ENCODE assay signal across 8 cellular contexts in the genomic region with DNA sequence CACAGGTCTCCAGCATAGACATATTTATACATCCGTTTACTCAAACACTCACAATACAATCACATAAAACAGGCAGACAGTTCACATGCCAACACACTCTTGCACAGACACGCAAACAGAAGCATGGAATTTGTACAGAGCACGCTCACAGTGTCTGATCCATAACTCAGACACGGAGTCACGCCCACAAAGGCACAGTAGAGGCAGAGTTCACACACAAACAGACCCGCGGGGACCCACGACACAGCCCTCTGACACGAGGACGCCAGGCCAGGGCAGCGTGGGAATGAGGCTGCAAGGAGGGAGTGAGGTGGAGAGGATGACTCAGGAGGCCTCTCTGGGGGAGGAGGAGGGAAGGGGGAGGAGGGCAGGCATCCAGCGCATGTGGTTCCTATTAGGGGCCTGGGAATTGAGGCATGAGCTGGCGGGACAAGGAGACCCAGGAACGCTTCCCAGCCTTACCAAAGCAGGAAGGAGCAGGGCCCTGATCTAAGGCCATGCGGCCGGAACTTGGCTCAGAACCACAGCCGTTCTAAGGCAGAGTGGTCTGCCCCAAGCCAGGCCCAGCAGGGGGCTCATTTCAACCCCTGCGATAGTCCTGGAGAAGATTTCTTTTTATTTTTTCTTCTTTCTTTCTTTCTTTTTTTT. TPM values are rescaled to one million over a fixed set of nuclear protein-coding genes. Genes with fewer than 3 reads are reported as not detected.
DNase-seq lines count a peak whose midpoint lies in the region; ATAC-seq and TF ChIP-seq lines count a peak whose summit lies in the region.

No MANE protein-coding gene starts in this region.

- peak overlapping the region; percentile 87 for H2AFZ ChIP-seq in IMR-90 (replicated peaks; ENCODE audit: low read length, poor library complexity)

- ATAC-seq in IMR-90 (ENCODE audit: low read depth) (peak; percentile 95), left lobe of liver (peak; percentile 60), thoracic aorta (ENCODE audit: insufficient number of reproducible peaks, low FRiP score, low read depth) (peak; percentile 94), GM19467 (IDR thresholded peaks at IDR 0.05; ENCODE audit: unreplicated experiment) (no peak), GM19455 (IDR thresholded peaks at IDR 0.05; ENCODE audit: unreplicated experiment) (no peak)

- H3K4me3 ChIP-seq in IMR-90 (ENCODE audit: insufficient read depth, low read depth, low read length) (no peak overlapping the region), choroid plexus epithelial cell (ENCODE audit: low read depth, low read length) (peak overlapping the region; percentile 8), thoracic aorta (peak overlapping the region; percentile 52)

- peak overlapping the region; percentile 74 for H3K4me2 ChIP-seq in IMR-90 (ENCODE audit: low read depth, low read length)

- peak overlapping the region; percentile 80 for H2BK5ac ChIP-seq in IMR-90 (ENCODE audit: low read depth, low read length, poor library complexity, severe bottlenecking)

- H2BK120ac ChIP-seq in IMR-90 (ENCODE audit: low read depth, low read length): peak overlapping the region; percentile 88

- H4K8ac ChIP-seq in IMR-90 (ENCODE audit: low read depth in 2 of 2, low read length in 2 of 2): peak overlapping the region; percentile 27 to 60; a peak in 3 of 4 replicates

- peak overlapping the region; percentile 38; the same call in 1 of the 2 replicates for H2AK5ac ChIP-seq in IMR-90 (ENCODE audit: low read depth, low read length)

- peak overlapping the region; percentile 66 for H3K23ac ChIP-seq in IMR-90 (ENCODE audit: low read depth, low read length)

- peak overlapping the region; percentile 67; the same call in 1 of the 3 replicates for H2BK15ac ChIP-seq in IMR-90 (ENCODE audit: low read depth, low read length)

- in situ Hi-C loops in IMR-90 (cut with MboI; ENCODE audit: low sequenced_read_pairs): loop anchor here (10.0 kb wide), 1 partner anchor 299 kb away; no protein-coding TSS in a partner anchor

- H3K14ac ChIP-seq in IMR-90 (replicated peaks; ENCODE audit: low read depth, low read length): peak overlapping the region; percentile 18; the same call in 1 of the 2 replicates

- H3K79me1 ChIP-seq in IMR-90 (ENCODE audit: low read depth in 1 of 2, low read length in 2 of 2): no peaks in the 10 kb centered on the region; a peak in 1 of 4 replicates

- peak overlapping the region; percentile 62 for H2BK20ac ChIP-seq in IMR-90 (ENCODE audit: low read depth, low read length)

- H4K5ac ChIP-seq in IMR-90 (ENCODE audit: low read depth, low read length): 0 out of 2 replicates have a peak overlapping the region, but pooled peaks have one; percentile 11

- TF ChIP-seq POLR2A in IMR-90 (IDR thresholded peaks at IDR 0.05; ENCODE audit: low read depth, low read length): no peak

- H3K56ac ChIP-seq in IMR-90 (ENCODE audit: extremely low read depth, insufficient read depth, low read length): peak overlapping the region; percentile 45; the same call in 1 of the 2 replicates

- H3K27ac ChIP-seq in IMR-90 (ENCODE audit: insufficient read depth, low read length) (peak overlapping the region; percentile 84), thoracic aorta (peak overlapping the region; percentile 80 to 84)

- DNase-seq in IMR-90: peak; percentile 100
- DNase-seq in choroid plexus epithelial cell (ENCODE audit: low read depth): peak; percentile 92
- peak; percentile 63 for DNase-seq in left lobe of liver (ENCODE audit: low spot score)
- peak; percentile 83 for DNase-seq in thoracic aorta (ENCODE audit: low spot score)
- DNase-seq in activated CD4-positive, CD25-positive, alpha-beta regulatory T cell treated with anti-CD3 and anti-CD28 coated beads, Interleukin-2, amount 50 U/mL, for 72 hours: no peak
- DNase-seq in NCI-H146 (lab: John Stamatoyannopoulos, UW): no peak

- H3K18ac ChIP-seq in IMR-90 (ENCODE audit: low read depth, low read length): peak overlapping the region; percentile 54

- H3K36me3 ChIP-seq in IMR-90 (ENCODE audit: control insufficient read depth, insufficient read depth, low read length) (no peaks in the 10 kb centered on the region), thoracic aorta (no peaks in the 10 kb centered on the region)

- H4K20me1 ChIP-seq in IMR-90 (ENCODE audit: insufficient read depth, low read length): no peaks in the 10 kb centered on the region; the same call in 1 of the 2 replicates

- 0% methylated on average over 8 of the region's 18 CpGs; no CpG with 5 or more reads in 1 of the 2 experiments for WGBS in IMR-90 (ENCODE audit: extremely low coverage in 2 of 2, insufficient read length in 1 of 2), 2 experiments

- peak overlapping the region; percentile 58 for H4K91ac ChIP-seq in IMR-90 (ENCODE audit: insufficient read depth, low read depth, low read length)

- TF ChIP-seq CTCF in IMR-90 (conservative IDR thresholded peaks at IDR 0.05; ENCODE audit: low read depth, low read length) (peak; percentile 46), choroid plexus epithelial cell (conservative IDR thresholded peaks at IDR 0.05; ENCODE audit: low read depth, low read length) (no peak), thoracic aorta (IDR thresholded peaks at IDR 0.05) (no peak)

- peaks cover 10% of the 10 kb centered on the region; the same call in 1 of the 2 replicates for H3K4me1 ChIP-seq in IMR-90 (ENCODE audit: control insufficient read depth, insufficient read depth, low read length)
- peaks cover 7 to 23% of the 10 kb centered on the region in 2 donors for H3K4me1 ChIP-seq in thoracic aorta (ENCODE audit: control insufficient read depth in 1 of 2, low read depth in 2 of 2)

- no TSS peak for BruUV-seq in IMR-90 (replicated peaks; lab: Mats Ljungman, UMichigan)

- peak; percentile 35 for TF ChIP-seq RAD21 in IMR-90 (IDR thresholded peaks at IDR 0.05; ENCODE audit: low read length)

- POLR2A ChIA-PET in IMR-90 (lab: Charles Lee; ENCODE audit: unreplicated experiment): interaction anchor here (0.6 kb wide), 3 partner anchors 10 to 275 kb away, joined by 3 to 9 read pairs (median 3); no protein-coding TSS in a partner anchor

- 0 out of 2 replicates have a peak overlapping the region, but pooled peaks have one; percentile 13 for H3K9ac ChIP-seq in IMR-90 (ENCODE audit: low read depth, low read length)

- dilution Hi-C loops in IMR-90 (cut with HindIII; ENCODE audit: low sequenced_read_pairs, unreplicated experiment): no loop called here

- CTCF ChIA-PET in IMR-90 (lab: Yijun Ruan, JAX): interaction anchor here (0.6 to 2.1 kb wide), 3 partner anchors 13 to 56 kb away, joined by 3 to 9 read pairs (median 3); no protein-coding TSS in a partner anchor

- H2AK9ac ChIP-seq in IMR-90 (replicated peaks; ENCODE audit: low read depth, low read length, poor library complexity): peak overlapping the region; percentile 28

- H3K27me3 ChIP-seq in IMR-90 (ENCODE audit: control insufficient read depth, insufficient read depth, low read length) (no peaks in the 10 kb centered on the region), thoracic aorta (replicated peaks; ENCODE audit: insufficient read depth) (no peaks in the 10 kb centered on the region)

- H3K9me1 ChIP-seq in IMR-90 (ENCODE audit: insufficient read depth, low read length): peaks cover 12% of the 10 kb centered on the region

- peaks cover 2% of the 10 kb centered on the region; the same call in 1 of the 2 replicates for H3K9me3 ChIP-seq in IMR-90 (ENCODE audit: control insufficient read depth, insufficient read depth, low read length)
- peaks cover 8% of the 10 kb centered on the region for H3K9me3 ChIP-seq in thoracic aorta

- peak overlapping the region; percentile 84 for H3K4ac ChIP-seq in IMR-90 (ENCODE audit: low read depth, low read length)

- intact Hi-C loops in IMR-90 (cut with micrococcal nuclease): no loop called here

TF ChIP-seq in IMR-90, 13 proteins besides CTCF, POLR2A, EP300 and RAD21 (continues in another document):
- TF ChIP-seq NFE2L2 (IDR thresholded peaks at IDR 0.05; ENCODE audit: low read depth, low read length) (peak; percentile 82), CHD1 (IDR thresholded peaks at IDR 0.05; ENCODE audit: low read depth, low read length) (no peak), BHLHE40 (IDR thresholded peaks at IDR 0.05; ENCODE audit: low read depth, low read length) (peak; percentile 52; the same call in 1 of the 2 replicates), RFX5 (IDR thresholded peaks at IDR 0.05; ENCODE audit: low read depth, low read length) (no peak), MAFK (IDR thresholded peaks at IDR 0.05; ENCODE audit: low read depth, low read length) (no peak), MAZ (IDR thresholded peaks at IDR 0.05; ENCODE audit: borderline replicate concordance, low read depth, low read length) (peak; percentile 95; the same call in 1 of the 2 replicates), RCOR1 (IDR thresholded peaks at IDR 0.05; ENCODE audit: insufficient replicate concordance, low read length) (no peak), FOS (IDR thresholded peaks at IDR 0.05; ENCODE audit: low read depth, low read length) (peak; percentile 97), SMC3 (IDR thresholded peaks at IDR 0.05; ENCODE audit: low read depth, low read length) (peak; percentile 45), CEBPB (IDR thresholded peaks at IDR 0.05; ENCODE audit: low read depth, low read length) (0 out of 2 replicates have a peak, but pooled peaks have one; percentile 39)
- TF ChIP-seq, protein P1, sequence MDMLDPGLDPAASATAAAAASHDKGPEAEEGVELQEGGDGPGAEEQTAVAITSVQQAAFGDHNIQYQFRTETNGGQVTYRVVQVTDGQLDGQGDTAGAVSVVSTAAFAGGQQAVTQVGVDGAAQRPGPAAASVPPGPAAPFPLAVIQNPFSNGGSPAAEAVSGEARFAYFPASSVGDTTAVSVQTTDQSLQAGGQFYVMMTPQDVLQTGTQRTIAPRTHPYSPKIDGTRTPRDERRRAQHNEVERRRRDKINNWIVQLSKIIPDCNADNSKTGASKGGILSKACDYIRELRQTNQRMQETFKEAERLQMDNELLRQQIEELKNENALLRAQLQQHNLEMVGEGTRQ (IDR thresholded peaks at IDR 0.05; ENCODE audit: low read depth, low read length): no peak; the same call in 1 of the 2 replicates
- TF ChIP-seq, protein P2, sequence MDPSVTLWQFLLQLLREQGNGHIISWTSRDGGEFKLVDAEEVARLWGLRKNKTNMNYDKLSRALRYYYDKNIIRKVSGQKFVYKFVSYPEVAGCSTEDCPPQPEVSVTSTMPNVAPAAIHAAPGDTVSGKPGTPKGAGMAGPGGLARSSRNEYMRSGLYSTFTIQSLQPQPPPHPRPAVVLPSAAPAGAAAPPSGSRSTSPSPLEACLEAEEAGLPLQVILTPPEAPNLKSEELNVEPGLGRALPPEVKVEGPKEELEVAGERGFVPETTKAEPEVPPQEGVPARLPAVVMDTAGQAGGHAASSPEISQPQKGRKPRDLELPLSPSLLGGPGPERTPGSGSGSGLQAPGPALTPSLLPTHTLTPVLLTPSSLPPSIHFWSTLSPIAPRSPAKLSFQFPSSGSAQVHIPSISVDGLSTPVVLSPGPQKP (IDR thresholded peaks at IDR 0.05; ENCODE audit: borderline replicate concordance, low read depth, low read length): no peak

RNA-seq across cellular contexts. Expression of a gene that starts 9.1 kb away (rescaled TPM):
- total RNA-seq in IMR-90 (2012; rRNA removed) (2.2 and 2.7 TPM in 2 replicates), left lobe of liver (29.0 TPM), thoracic aorta (10 to 100 TPM in 1 of 2 donors, 1 to 10 TPM in 1; 5.8 to 13.4 TPM)
- polyA plus RNA-seq in IMR-90 (2012; rRNA removed): 5.1 and 6.2 TPM in 2 replicates
- 4.7 and 7.9 TPM in 2 replicates for polyA plus RNA-seq in IMR-90 (2012; cell fraction: cytosol; rRNA removed)
- polyA plus RNA-seq in IMR-90 (2012; cell fraction: nucleus; rRNA removed; ENCODE audit: low replicate concordance): 1.7 and 2.0 TPM in 2 replicates

Comparison
In these comparisons a context has a peak if more than half of its experiments do, and no peak if none do; other contexts are left out.
1. ATAC-seq: peak in IMR-90 (single experiment), left lobe of liver (single experiment) and thoracic aorta (single experiment); none in GM19467 (single experiment) and GM19455 (single experiment).
2. DNase-seq: peak in IMR-90 (single experiment), choroid plexus epithelial cell (single experiment), left lobe of liver (single experiment) and thoracic aorta (single experiment); none in activated CD4-positive, CD25-positive, alpha-beta regulatory T cell treated with anti-CD3 and anti-CD28 coated beads, Interleukin-2, amount 50 U/mL, for 72 hours (single experiment) and NCI-H146 (single experiment).